In the genomic region with DNA sequence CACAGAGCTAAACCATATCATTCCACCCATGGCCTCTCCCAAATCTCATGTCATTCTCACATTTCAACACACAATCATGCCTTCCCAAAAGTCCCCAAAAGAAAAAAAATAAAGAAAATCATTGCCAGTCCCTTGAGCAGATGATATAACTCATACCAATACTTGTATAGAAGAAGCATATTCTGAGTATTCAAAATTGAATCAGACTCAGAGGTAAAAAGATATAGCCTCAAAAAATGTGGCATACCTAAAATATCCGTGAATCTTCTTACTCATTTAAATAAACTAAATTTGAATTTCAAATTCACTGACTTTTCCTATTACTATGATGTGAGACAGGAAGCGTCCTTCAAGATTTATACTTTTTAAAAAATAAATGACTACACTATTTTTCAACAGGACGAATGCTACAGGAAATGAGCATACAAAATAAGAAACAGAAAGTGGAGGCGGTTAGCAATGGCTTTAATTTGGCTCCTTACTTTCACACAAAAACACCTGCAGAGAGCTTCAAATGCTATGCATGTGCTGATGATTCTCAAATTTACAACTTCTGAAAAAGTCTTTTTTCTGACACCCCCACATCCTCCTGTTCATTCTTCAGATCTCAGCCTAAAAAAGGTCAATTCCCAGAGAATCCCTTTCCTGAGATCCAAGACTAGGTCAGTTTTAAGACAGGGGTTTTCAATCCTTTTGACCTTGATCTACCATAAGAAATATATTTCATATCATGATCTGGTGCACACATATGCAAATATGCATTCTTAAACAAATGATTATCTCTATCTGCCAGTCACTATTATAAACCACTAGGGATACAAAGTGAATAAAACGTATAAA, we compare ENCODE assay signal across 8 cellular contexts. TPM values are rescaled to one million over a fixed set of nuclear protein-coding genes. Genes with fewer than 3 reads are reported as not detected.
DNase-seq lines count a peak whose midpoint lies in the region; ATAC-seq, FAIRE-seq and TF ChIP-seq lines count a peak whose summit lies in the region.

No MANE protein-coding gene starts in this region.

- no peaks in the 10 kb centered on the region for H3K9me3 Mint-ChIP-seq in activated naive CD8-positive, alpha-beta T cell treated with anti-CD3 and anti-CD28 coated beads for 36 hours

- ATAC-seq in GM18498 (IDR thresholded peaks at IDR 0.05; ENCODE audit: unreplicated experiment) (peak; percentile 85), GM21381 (IDR thresholded peaks at IDR 0.05; ENCODE audit: unreplicated experiment) (peak; percentile 74), HG03175 (IDR thresholded peaks at IDR 0.05; ENCODE audit: unreplicated experiment) (peak; percentile 78), right cardiac atrium (no peak)

- H3K4me1 ChIP-seq in right cardiac atrium (ENCODE audit: control insufficient read depth, insufficient read depth, low read length) = no peaks in the 10 kb centered on the region

- no peaks in the 10 kb centered on the region for H3K27me3 Mint-ChIP-seq in activated naive CD8-positive, alpha-beta T cell treated with anti-CD3 and anti-CD28 coated beads for 36 hours

- 67% methylated on average over 5 of the region's 5 CpGs for WGBS in right cardiac atrium

- peak overlapping the region; percentile 88 for H3K27ac Mint-ChIP-seq in activated naive CD8-positive, alpha-beta T cell treated with anti-CD3 and anti-CD28 coated beads for 36 hours

- H3K36me3 Mint-ChIP-seq in activated naive CD8-positive, alpha-beta T cell treated with anti-CD3 and anti-CD28 coated beads for 36 hours = peaks cover 2% of the 10 kb centered on the region

- H3K27ac ChIP-seq in right cardiac atrium (ENCODE audit: low read length) = no peak overlapping the region

- H3K4me3 Mint-ChIP-seq in activated naive CD8-positive, alpha-beta T cell treated with anti-CD3 and anti-CD28 coated beads for 36 hours = peak overlapping the region; percentile 35

- no peaks in the 10 kb centered on the region for H3K9me3 ChIP-seq in right cardiac atrium (ENCODE audit: control insufficient read depth, low read length)

- no peak overlapping the region for H3K4me3 ChIP-seq in right cardiac atrium (ENCODE audit: low read length)

- no peak for FAIRE-seq in D721Med (lab: Jason Lieb, UNC)

- no peaks in the 10 kb centered on the region for H3K27me3 ChIP-seq in right cardiac atrium (ENCODE audit: control insufficient read depth, insufficient read depth)

- intact Hi-C loops in right cardiac atrium (cut with DNase I) = no loop called here

- DNase-seq in activated naive CD8-positive, alpha-beta T cell treated with anti-CD3 and anti-CD28 coated beads for 36 hours = no peak
- DNase-seq in Kasumi-1 (lab: John Stamatoyannopoulos, UW) (no peak), D721Med (ENCODE audit: insufficient read length, low spot score) (no peak), retina (no peak), right cardiac atrium (no peak)

- TF ChIP-seq CTCF in D721Med (IDR thresholded peaks at IDR 0.05; ENCODE audit: insufficient read depth, missing control alignments) = no peak

- peaks cover 33% of the 10 kb centered on the region for H3K4me1 Mint-ChIP-seq in activated naive CD8-positive, alpha-beta T cell treated with anti-CD3 and anti-CD28 coated beads for 36 hours

RNA-seq across cellular contexts. Expression of gene DMXL1, which starts 39.6 kb away (rescaled TPM):
- 10 to 100 TPM; 22.1 to 25.1 TPM for total RNA-seq in activated naive CD8-positive, alpha-beta T cell treated with anti-CD3 and anti-CD28 coated beads for 36 hours
- total RNA-seq in right cardiac atrium = 10 to 100 TPM; 28.6 to 42.3 (median 32.1) TPM
- 10.8 TPM for polyA plus RNA-seq in right cardiac atrium

RNA-seq across cellular contexts. Expression of gene DTWD2, which starts 42.9 kb away (rescaled TPM):
- 1 to 10 TPM; 5.4 to 5.7 TPM for total RNA-seq in activated naive CD8-positive, alpha-beta T cell treated with anti-CD3 and anti-CD28 coated beads for 36 hours
- 10 to 100 TPM in 2 of 4 donors, 1 to 10 TPM in 2; 8.1 to 11.5 (median 9.7) TPM for total RNA-seq in right cardiac atrium
- 6.1 TPM for polyA plus RNA-seq in right cardiac atrium

Comparison
In these comparisons a context has a peak if more than half of its experiments do, and no peak if none do; other contexts are left out.
1. ATAC-seq: peak in GM18498 (single experiment), GM21381 (single experiment) and HG03175 (single experiment); none in right cardiac atrium (0 of 2).